1 cellular context compared by ENCODE assay signal in the genomic region with DNA sequence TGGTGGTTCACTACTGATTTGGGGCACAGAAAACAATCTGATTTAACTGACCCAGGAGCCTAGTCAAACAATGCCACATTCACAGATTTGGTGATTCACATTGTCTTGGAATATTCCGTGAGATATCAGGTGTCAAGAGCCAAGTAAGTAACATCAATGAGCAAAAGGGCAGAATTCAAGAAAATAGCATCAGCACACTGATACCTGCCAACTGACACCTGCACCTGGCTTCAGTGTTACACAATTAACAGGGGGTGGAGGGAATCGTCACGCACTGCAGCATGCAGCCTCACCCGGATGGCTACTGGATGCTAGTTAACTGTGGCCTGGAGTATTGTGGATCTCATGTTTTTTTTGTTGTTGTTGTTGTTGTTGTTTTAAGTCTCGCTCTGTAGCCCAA.
TF ChIP-seq lines count a peak whose summit lies in the region.

No MANE protein-coding gene starts in this region.

TF ChIP-seq in HEK293, 187 proteins besides CTCF, POLR2A, EP300 and RAD21 (continued from another document):
- TF ChIP-seq, protein P1, sequence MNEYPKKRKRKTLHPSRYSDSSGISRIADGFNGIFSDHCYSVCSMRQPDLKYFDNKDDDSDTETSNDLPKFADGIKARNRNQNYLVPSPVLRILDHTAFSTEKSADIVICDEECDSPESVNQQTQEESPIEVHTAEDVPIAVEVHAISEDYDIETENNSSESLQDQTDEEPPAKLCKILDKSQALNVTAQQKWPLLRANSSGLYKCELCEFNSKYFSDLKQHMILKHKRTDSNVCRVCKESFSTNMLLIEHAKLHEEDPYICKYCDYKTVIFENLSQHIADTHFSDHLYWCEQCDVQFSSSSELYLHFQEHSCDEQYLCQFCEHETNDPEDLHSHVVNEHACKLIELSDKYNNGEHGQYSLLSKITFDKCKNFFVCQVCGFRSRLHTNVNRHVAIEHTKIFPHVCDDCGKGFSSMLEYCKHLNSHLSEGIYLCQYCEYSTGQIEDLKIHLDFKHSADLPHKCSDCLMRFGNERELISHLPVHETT (tag by site-specific recombination; IDR thresholded peaks at IDR 0.05): no peak
- TF ChIP-seq PRDM1 (tag by site-specific recombination; IDR thresholded peaks at IDR 0.05): 0 out of 2 replicates have a peak, but pooled peaks have one; percentile 14
- TF ChIP-seq, protein P2, sequence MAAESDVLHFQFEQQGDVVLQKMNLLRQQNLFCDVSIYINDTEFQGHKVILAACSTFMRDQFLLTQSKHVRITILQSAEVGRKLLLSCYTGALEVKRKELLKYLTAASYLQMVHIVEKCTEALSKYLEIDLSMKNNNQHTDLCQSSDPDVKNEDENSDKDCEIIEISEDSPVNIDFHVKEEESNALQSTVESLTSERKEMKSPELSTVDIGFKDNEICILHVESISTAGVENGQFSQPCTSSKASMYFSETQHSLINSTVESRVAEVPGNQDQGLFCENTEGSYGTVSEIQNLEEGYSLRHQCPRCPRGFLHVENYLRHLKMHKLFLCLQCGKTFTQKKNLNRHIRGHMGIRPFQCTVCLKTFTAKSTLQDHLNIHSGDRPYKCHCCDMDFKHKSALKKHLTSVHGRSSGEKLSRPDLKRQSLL (tag by site-specific recombination; IDR thresholded peaks at IDR 0.05): no peak
- no peak for TF ChIP-seq KLF9 (tag by site-specific recombination; IDR thresholded peaks at IDR 0.05; ENCODE audit: low read depth)
- TF ChIP-seq ZBTB20 (tag by site-specific recombination; IDR thresholded peaks at IDR 0.05): no peak
- TF ChIP-seq ZEB2 (tag by site-specific recombination; IDR thresholded peaks at IDR 0.05): 0 out of 2 replicates have a peak, but pooled peaks have one; percentile 17
- TF ChIP-seq ZIC2 (tag by site-specific recombination; IDR thresholded peaks at IDR 0.05): no peak
- TF ChIP-seq ZNF366 (tag by site-specific recombination; conservative IDR thresholded peaks at IDR 0.05): no peak
- TF ChIP-seq, protein P3, sequence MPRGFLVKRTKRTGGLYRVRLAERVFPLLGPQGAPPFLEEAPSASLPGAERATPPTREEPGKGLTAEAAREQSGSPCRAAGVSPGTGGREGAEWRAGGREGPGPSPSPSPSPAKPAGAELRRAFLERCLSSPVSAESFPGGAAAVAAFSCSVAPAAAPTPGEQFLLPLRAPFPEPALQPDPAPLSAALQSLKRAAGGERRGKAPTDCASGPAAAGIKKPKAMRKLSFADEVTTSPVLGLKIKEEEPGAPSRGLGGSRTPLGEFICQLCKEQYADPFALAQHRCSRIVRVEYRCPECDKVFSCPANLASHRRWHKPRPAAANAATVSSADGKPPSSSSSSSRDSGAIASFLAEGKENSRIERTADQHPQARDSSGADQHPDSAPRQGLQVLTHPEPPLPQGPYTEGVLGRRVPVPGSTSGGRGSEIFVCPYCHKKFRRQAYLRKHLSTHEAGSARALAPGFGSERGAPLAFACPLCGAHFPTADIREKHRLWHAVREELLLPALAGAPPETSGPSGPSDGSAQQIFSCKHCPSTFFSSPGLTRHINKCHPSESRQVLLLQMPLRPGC (tag by site-specific recombination; IDR thresholded peaks at IDR 0.05): no peak
- TF ChIP-seq, protein P4, sequence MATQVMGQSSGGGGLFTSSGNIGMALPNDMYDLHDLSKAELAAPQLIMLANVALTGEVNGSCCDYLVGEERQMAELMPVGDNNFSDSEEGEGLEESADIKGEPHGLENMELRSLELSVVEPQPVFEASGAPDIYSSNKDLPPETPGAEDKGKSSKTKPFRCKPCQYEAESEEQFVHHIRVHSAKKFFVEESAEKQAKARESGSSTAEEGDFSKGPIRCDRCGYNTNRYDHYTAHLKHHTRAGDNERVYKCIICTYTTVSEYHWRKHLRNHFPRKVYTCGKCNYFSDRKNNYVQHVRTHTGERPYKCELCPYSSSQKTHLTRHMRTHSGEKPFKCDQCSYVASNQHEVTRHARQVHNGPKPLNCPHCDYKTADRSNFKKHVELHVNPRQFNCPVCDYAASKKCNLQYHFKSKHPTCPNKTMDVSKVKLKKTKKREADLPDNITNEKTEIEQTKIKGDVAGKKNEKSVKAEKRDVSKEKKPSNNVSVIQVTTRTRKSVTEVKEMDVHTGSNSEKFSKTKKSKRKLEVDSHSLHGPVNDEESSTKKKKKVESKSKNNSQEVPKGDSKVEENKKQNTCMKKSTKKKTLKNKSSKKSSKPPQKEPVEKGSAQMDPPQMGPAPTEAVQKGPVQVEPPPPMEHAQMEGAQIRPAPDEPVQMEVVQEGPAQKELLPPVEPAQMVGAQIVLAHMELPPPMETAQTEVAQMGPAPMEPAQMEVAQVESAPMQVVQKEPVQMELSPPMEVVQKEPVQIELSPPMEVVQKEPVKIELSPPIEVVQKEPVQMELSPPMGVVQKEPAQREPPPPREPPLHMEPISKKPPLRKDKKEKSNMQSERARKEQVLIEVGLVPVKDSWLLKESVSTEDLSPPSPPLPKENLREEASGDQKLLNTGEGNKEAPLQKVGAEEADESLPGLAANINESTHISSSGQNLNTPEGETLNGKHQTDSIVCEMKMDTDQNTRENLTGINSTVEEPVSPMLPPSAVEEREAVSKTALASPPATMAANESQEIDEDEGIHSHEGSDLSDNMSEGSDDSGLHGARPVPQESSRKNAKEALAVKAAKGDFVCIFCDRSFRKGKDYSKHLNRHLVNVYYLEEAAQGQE (tag by site-specific recombination; IDR thresholded peaks at IDR 0.05): no peak
- TF ChIP-seq ZNF837 (tag by site-specific recombination; IDR thresholded peaks at IDR 0.05): no peak
- TF ChIP-seq ZBTB7A (tag by site-specific recombination; IDR thresholded peaks at IDR 0.05; ENCODE audit: low read depth): no peak
- TF ChIP-seq, protein P5, sequence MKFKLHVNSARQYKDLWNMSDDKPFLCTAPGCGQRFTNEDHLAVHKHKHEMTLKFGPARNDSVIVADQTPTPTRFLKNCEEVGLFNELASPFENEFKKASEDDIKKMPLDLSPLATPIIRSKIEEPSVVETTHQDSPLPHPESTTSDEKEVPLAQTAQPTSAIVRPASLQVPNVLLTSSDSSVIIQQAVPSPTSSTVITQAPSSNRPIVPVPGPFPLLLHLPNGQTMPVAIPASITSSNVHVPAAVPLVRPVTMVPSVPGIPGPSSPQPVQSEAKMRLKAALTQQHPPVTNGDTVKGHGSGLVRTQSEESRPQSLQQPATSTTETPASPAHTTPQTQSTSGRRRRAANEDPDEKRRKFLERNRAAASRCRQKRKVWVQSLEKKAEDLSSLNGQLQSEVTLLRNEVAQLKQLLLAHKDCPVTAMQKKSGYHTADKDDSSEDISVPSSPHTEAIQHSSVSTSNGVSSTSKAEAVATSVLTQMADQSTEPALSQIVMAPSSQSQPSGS (tag by site-specific recombination; IDR thresholded peaks at IDR 0.05; ENCODE audit: low read depth): no peak
- no peak for TF ChIP-seq ZNF747 (tag by site-specific recombination; IDR thresholded peaks at IDR 0.05)
- TF ChIP-seq ZNF426 (tag by site-specific recombination; IDR thresholded peaks at IDR 0.05): no peak
